Comparison of ENCODE assay signal across 27 cellular contexts in the genomic region with DNA sequence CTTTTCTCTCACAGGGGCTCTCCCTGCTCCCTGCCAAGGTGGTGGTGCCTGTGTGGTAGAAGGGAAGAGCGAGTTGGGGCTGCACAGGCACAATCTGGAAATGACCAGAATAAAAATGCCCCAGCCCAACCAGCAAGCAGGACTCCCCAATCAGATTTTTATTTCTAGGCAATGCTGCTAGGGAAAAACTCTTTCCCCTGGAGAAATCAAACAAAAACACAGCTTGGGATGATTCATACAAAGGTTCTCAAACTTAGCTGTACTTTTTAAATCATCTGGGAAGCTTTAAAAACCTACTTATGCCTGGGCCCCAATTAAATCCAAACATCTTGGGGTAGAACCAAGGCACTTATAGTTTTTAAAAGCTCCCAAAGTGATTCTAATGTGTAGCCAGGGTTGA.
"Had no signal": no experiment of that assay in that cellular context is flagged by ENCODE, and none has a peak within 500 bp of the region (broad histone marks: within the 10 kb centered on the region; RNA-seq: fewer than 3 reads in every experiment).

No MANE protein-coding gene starts in this region.

- H3K4me1 ChIP-seq: heart left ventricle, left lung, lower lobe of right lung, right atrium auricular region, right lobe of liver, testis, upper lobe of right lung had no signal

- FAIRE-seq: islet of Langerhans, kidney, small intestine, urothelium cell line had no signal

- DNase-seq: heart left ventricle; hypothalamus; immature natural killer cell; kidney; left colon; left lung; lower lobe of right lung; mammary epithelial cell; mesenchymal stem cell; naive thymus-derived CD8-positive, alpha-beta T cell; nucleus accumbens; right lobe of liver; small intestine; stimulated activated CD4-positive, alpha-beta T cell treated with anti-CD3 and anti-CD28 coated beads, Interleukin-1b, Interleukin-23, amount 100 ng/mL, for 48 hours; stimulated activated CD4-positive, alpha-beta T cell treated with anti-CD3 and anti-CD28 coated beads, Interleukin-2, amount 100 ng/mL, for 48 hours; stimulated activated CD4-positive, alpha-beta T cell treated with anti-CD3 and anti-CD28 coated beads, Interleukin-4, amount 100 ng/mL, for 4 hours; stimulated activated CD8-positive, alpha-beta memory T cell treated with anti-CD3 and anti-CD28 coated beads, Interleukin-4, amount 100 ng/mL, for 48 hours; stimulated activated naive CD4-positive, alpha-beta T cell treated with Interleukin-2 at 50 U/mL for 16 hours; stimulated activated naive CD8-positive, alpha-beta T cell treated with anti-CD3 and anti-CD28 coated beads, Interleukin-15, amount 100 ng/mL, for 72 hours; testis; tibial artery; trophoblast cell; upper lobe of right lung had no signal

- H3K9me3 ChIP-seq: heart left ventricle, left lung, lower lobe of right lung, right atrium auricular region, right lobe of liver, testis, tibial artery, upper lobe of right lung had no signal

- H3K4me3 ChIP-seq: heart left ventricle, left lung, lower lobe of right lung, right atrium auricular region, right lobe of liver, testis, tibial artery, upper lobe of right lung had no signal

- H3K36me3 ChIP-seq: heart left ventricle, left lung, lower lobe of right lung, right atrium auricular region, right lobe of liver, tibial artery, upper lobe of right lung had no signal

- H3K27me3 ChIP-seq: heart left ventricle, left lung, right atrium auricular region, right lobe of liver, testis, tibial artery, upper lobe of right lung had no signal

- H3K27ac ChIP-seq: heart left ventricle, left lung, lower lobe of right lung, right atrium auricular region, right lobe of liver, testis, tibial artery, upper lobe of right lung had no signal

- ATAC-seq: heart left ventricle; left colon; left lung; lower lobe of right lung; naive thymus-derived CD8-positive, alpha-beta T cell; right lobe of liver; stimulated activated memory B cell treated with anti-CD40 and anti-IgM and Interleukin-4, amounts not matched to agents 10 μg/mL and 1 μg/mL and 100 μg/mL, for 72 hours; stimulated activated naive CD8-positive, alpha-beta T cell treated with anti-CD3 and anti-CD28 coated beads, Interleukin-15, amount 100 ng/mL, for 72 hours; upper lobe of right lung had no signal
